ENCODE assay signal across 27 cellular contexts in genomic region chr2:127000194-127000593, GRCh38.
"Had no signal": no experiment of that assay in that cellular context is flagged by ENCODE, and none has a peak within 500 bp of the region (broad histone marks: within the 10 kb centered on the region; RNA-seq: fewer than 3 reads in every experiment).

No MANE protein-coding gene starts in this region.

- H3K36me3 ChIP-seq: left ventricle myocardium inferior, neural progenitor cell, neutrophil, ovary, right atrium auricular region, suprapubic skin, thoracic aorta, tibial artery, upper lobe of right lung had no signal

- DNase-seq: hypothalamus; immature natural killer cell; left ventricle myocardium inferior; mesendoderm; naive B cell; natural killer cell; nephron progenitor cell; ovary; stimulated activated CD4-positive, alpha-beta T cell treated with anti-CD3 and anti-CD28 coated beads, Interleukin-12 subunit alpha, Interleukin-12 subunit beta, amount 100 ng/mL, for 4 hours; stimulated activated CD4-positive, alpha-beta T cell treated with anti-CD3 and anti-CD28 coated beads, Interleukin-15, amount 100 ng/mL, for 24 hours; stimulated activated CD4-positive, alpha-beta T cell treated with anti-CD3 and anti-CD28 coated beads, Interleukin-2, amount 100 ng/mL, for 24 hours; stimulated activated CD4-positive, alpha-beta T cell treated with anti-CD3 and anti-CD28 coated beads, Interleukin-4, amount 100 ng/mL, for 1 hour; stimulated activated naive CD4-positive, alpha-beta T cell; tibial artery; upper lobe of right lung had no signal

- H3K27me3 ChIP-seq: neural progenitor cell, neutrophil, ovary, right atrium auricular region, suprapubic skin, tibial artery, upper lobe of right lung had no signal

- H3K4me3 Mint-ChIP-seq: immature natural killer cell; mesothelial cell of epicardium; naive B cell; natural killer cell; nephron progenitor cell; neural progenitor cell; stimulated activated effector memory CD8-positive, alpha-beta T cell treated with anti-CD3 and anti-CD28 coated beads, Interleukin-12 subunit alpha, Interleukin-12 subunit beta, amount 100 ng/mL, for 72 hours; stimulated activated naive CD8-positive, alpha-beta T cell treated with anti-CD3 and anti-CD28 coated beads, Interleukin-15, Interleukin-2, amounts not matched to agents 100 ng/mL and 50 ng/mL, for 24 hours had no signal

- H3K4me1 ChIP-seq: left ventricle myocardium inferior, right atrium auricular region, suprapubic skin, tibial artery, upper lobe of right lung had no signal

- ATAC-seq: sciatic nerve, upper lobe of right lung had no signal

- H3K27me3 Mint-ChIP-seq: progenitor cell of endocrine pancreas; stimulated activated naive CD8-positive, alpha-beta T cell treated with anti-CD3 and anti-CD28 coated beads, Interleukin-15, Interleukin-2, amounts not matched to agents 100 ng/mL and 50 ng/mL, for 24 hours had no signal

- H3K9me3 Mint-ChIP-seq: immature natural killer cell; mesothelial cell of epicardium; naive B cell; natural killer cell; nephron progenitor cell; neural progenitor cell; stimulated activated effector memory CD8-positive, alpha-beta T cell treated with anti-CD3 and anti-CD28 coated beads, Interleukin-12 subunit alpha, Interleukin-12 subunit beta, amount 100 ng/mL, for 72 hours; stimulated activated naive CD8-positive, alpha-beta T cell treated with anti-CD3 and anti-CD28 coated beads, Interleukin-15, Interleukin-2, amounts not matched to agents 100 ng/mL and 50 ng/mL, for 24 hours had no signal

- H3K4me1 Mint-ChIP-seq: immature natural killer cell, naive B cell, natural killer cell had no signal

- H3K9me3 ChIP-seq: left ventricle myocardium inferior, neutrophil, ovary, right atrium auricular region, suprapubic skin, thoracic aorta, tibial artery, upper lobe of right lung had no signal

- H3K36me3 Mint-ChIP-seq: immature natural killer cell; mesothelial cell of epicardium; naive B cell; natural killer cell; neural progenitor cell; stimulated activated effector memory CD8-positive, alpha-beta T cell treated with anti-CD3 and anti-CD28 coated beads, Interleukin-12 subunit alpha, Interleukin-12 subunit beta, amount 100 ng/mL, for 72 hours had no signal

- H3K27ac ChIP-seq: left ventricle myocardium inferior, neural progenitor cell, neutrophil, ovary, right atrium auricular region, skin epidermis, suprapubic skin, thoracic aorta, tibial artery, upper lobe of right lung had no signal

- H3K4me3 ChIP-seq: left ventricle myocardium inferior, lung, neural progenitor cell, ovary, right atrium auricular region, skin epidermis, suprapubic skin, thoracic aorta, tibial artery, upper lobe of right lung had no signal

- H3K27ac Mint-ChIP-seq: immature natural killer cell; mesothelial cell of epicardium; natural killer cell; nephron progenitor cell; neural progenitor cell; progenitor cell of endocrine pancreas; stimulated activated naive CD8-positive, alpha-beta T cell treated with anti-CD3 and anti-CD28 coated beads, Interleukin-15, Interleukin-2, amounts not matched to agents 100 ng/mL and 50 ng/mL, for 24 hours had no signal
